ENCODE assay signal across 8 cellular contexts in genomic region chr12:94263905-94264655, GRCh38.
A peak's percentile ranks its signal among the peaks of the same experiment; 100 is the strongest.
DNase-seq lines count a peak whose midpoint lies in the region; ATAC-seq and TF ChIP-seq lines count a peak whose summit lies in the region.
"Had no signal": no experiment of that assay in that cellular context is flagged by ENCODE, and none has a peak within 500 bp of the region (broad histone marks: within the 10 kb centered on the region; RNA-seq: fewer than 3 reads in every experiment).

No MANE protein-coding gene starts in this region.

- H3K4me3 Mint-ChIP-seq in CD8-positive, alpha-beta memory T cell, result peak overlapping the region; percentile 50 to 99 (median 97)

- POLR2A ChIA-PET in CD8-positive, alpha-beta memory T cell (lab: Charles Lee), result no interaction called here

- H3K4me3 ChIP-seq in CD8-positive, alpha-beta memory T cell (ENCODE audit: low read length), result no peak overlapping the region
- H3K4me3 ChIP-seq in HUES48 (ENCODE audit: low read depth, low read length), result no peak overlapping the region
- H3K4me3 ChIP-seq in dorsolateral prefrontal cortex, result no peak overlapping the region
- peak overlapping the region in 1 of 2 experiments; percentile 50 for H3K4me3 ChIP-seq in neutrophil (ENCODE audit: low read depth in 1 of 2, low read length in 1 of 2)

- DNase-seq in CD8-positive, alpha-beta memory T cell, result no peak
- DNase-seq in dorsolateral prefrontal cortex (no peak), DMS 273 treated with DMSO at 0.1 percent for 48 hours (lab: John Stamatoyannopoulos, UW) (no peak), OCI-M2 (lab: John Stamatoyannopoulos, UW; ENCODE audit: unreplicated experiment) (no peak)
- DNase-seq: activated CD4-positive, CD25-positive, alpha-beta regulatory T cell treated with anti-CD3 and anti-CD28 coated beads, Interleukin-2, amount 50 U/mL, for 72 hours had no signal

- H3K27ac ChIP-seq in CD8-positive, alpha-beta memory T cell (ENCODE audit: low read depth, low read length), result no peak overlapping the region
- peak overlapping the region; percentile 39 for H3K27ac ChIP-seq in HUES48 (ENCODE audit: low read depth, low read length)
- H3K27ac ChIP-seq in dorsolateral prefrontal cortex, result peak overlapping the region in 30 of 59 donors; percentile 2 to 90 (median 77)
- peak overlapping the region; percentile 95 for H3K27ac ChIP-seq in neutrophil

- H3K9ac ChIP-seq in HUES48 (ENCODE audit: low read depth, low read length), result no peak overlapping the region

- H3K4me1 Mint-ChIP-seq in CD8-positive, alpha-beta memory T cell, result peaks cover 43 to 60% (median 59%) of the 10 kb centered on the region in 3 donors

- no peaks in the 10 kb centered on the region for H3K36me3 ChIP-seq in CD8-positive, alpha-beta memory T cell (ENCODE audit: insufficient read depth, low read length)
- H3K36me3 ChIP-seq in HUES48 (ENCODE audit: control insufficient read depth, insufficient read depth, low read length) (no peaks in the 10 kb centered on the region), neutrophil (peaks cover 88% of the 10 kb centered on the region)

- CTCF ChIA-PET in CD8-positive, alpha-beta memory T cell (lab: Charles Lee), result no interaction called here

- peaks cover 13 to 50% (median 23%) of the 10 kb centered on the region in 3 donors for H3K36me3 Mint-ChIP-seq in CD8-positive, alpha-beta memory T cell

- H3K9me3 Mint-ChIP-seq in CD8-positive, alpha-beta memory T cell, result no peaks in the 10 kb centered on the region

- TF ChIP-seq CTCF in dorsolateral prefrontal cortex (IDR thresholded peaks at IDR 0.05 in 54 of 56, conservative IDR thresholded peaks at IDR 0.05 in 2 of 56; ENCODE audit: low read depth in 1 of 56, partially characterized antibody in 56 of 56) (no peak), neutrophil (IDR thresholded peaks at IDR 0.05) (no peak)

- H3K27me3 Mint-ChIP-seq in CD8-positive, alpha-beta memory T cell, result peaks cover 0 to 7% of the 10 kb centered on the region in 2 donors

- H3K27ac Mint-ChIP-seq in CD8-positive, alpha-beta memory T cell, result peak overlapping the region; percentile 84 to 100 (median 99)

- H3K9me3 ChIP-seq in CD8-positive, alpha-beta memory T cell (ENCODE audit: low read length), result no peaks in the 10 kb centered on the region
- H3K9me3 ChIP-seq in HUES48 (ENCODE audit: control insufficient read depth, insufficient read depth, low read length), result no peaks in the 10 kb centered on the region
- peaks cover 4% of the 10 kb centered on the region for H3K9me3 ChIP-seq in neutrophil

- intact Hi-C loops in dorsolateral prefrontal cortex (cut with DNase I), result loop anchor here in 1 of 2 donors (5.0 kb wide), 2 partner anchors 117 to 193 kb away; partner anchors contain the start of genes CEP83 and PLXNC1

- H3K4me1 ChIP-seq in CD8-positive, alpha-beta memory T cell (ENCODE audit: insufficient read depth, low read length), result peaks cover 24% of the 10 kb centered on the region
- H3K4me1 ChIP-seq in HUES48 (ENCODE audit: control insufficient read depth, insufficient read depth, low read length) (peaks cover 46% of the 10 kb centered on the region), neutrophil (ENCODE audit: control insufficient read depth in 1 of 2, insufficient read depth in 1 of 2, low read depth in 1 of 2, low read length in 1 of 2) (peaks cover 53 to 56% of the 10 kb centered on the region in 2 experiments)

- no peaks in the 10 kb centered on the region for H3K27me3 ChIP-seq in CD8-positive, alpha-beta memory T cell (ENCODE audit: insufficient read depth, low read length, poor library complexity, severe bottlenecking)
- H3K27me3 ChIP-seq in HUES48 (ENCODE audit: control insufficient read depth, insufficient read depth, low read length) (0 out of 2 replicates have a peak, but pooled peaks cover 3% of the 10 kb centered on the region), dorsolateral prefrontal cortex (no peaks in the 10 kb centered on the region), neutrophil (no peaks in the 10 kb centered on the region)

- ATAC-seq in GM21737 (IDR thresholded peaks at IDR 0.05; ENCODE audit: unreplicated experiment), result no peak
